ENCODE assay signal across 15 cellular contexts in the genomic region with DNA sequence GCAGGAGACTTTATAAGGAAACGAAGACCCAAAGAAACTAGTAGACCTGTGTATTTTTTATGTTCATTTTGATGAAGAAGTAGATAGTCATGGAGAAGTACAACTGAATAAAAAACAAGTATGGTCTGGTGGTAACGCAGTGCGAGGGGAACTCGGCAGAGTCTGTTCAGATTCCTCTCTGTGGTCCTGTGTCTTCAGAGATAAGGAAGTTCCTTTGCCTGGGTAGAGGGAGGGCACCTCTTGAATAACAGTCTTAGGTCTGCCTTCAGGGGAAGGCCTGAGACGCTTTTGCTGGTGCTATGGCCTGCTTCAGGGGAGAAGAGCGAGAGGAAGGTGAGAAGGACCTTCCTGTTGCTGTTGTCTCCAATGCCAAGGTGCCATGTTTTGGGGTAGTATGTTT. TPM values are rescaled to one million over a fixed set of nuclear protein-coding genes. Genes with fewer than 3 reads are reported as not detected.
DNase-seq lines count a peak whose midpoint lies in the region; ATAC-seq, FAIRE-seq and TF ChIP-seq lines count a peak whose summit lies in the region.
"Had no signal": no experiment of that assay in that cellular context is flagged by ENCODE, and none has a peak within 500 bp of the region (broad histone marks: within the 10 kb centered on the region; RNA-seq: fewer than 3 reads in every experiment).

No MANE protein-coding gene starts in this region.

- H3K27ac ChIP-seq in cingulate gyrus (ENCODE audit: low read depth, low read length), result peak overlapping the region; percentile 55
- H3K27ac ChIP-seq in colonic mucosa, result no peak overlapping the region
- H3K27ac ChIP-seq: BLaER1 treated with 17β-estradiol and CSF1 and Interleukin-3, amounts not matched to agents 10 nM and 100 nM; thoracic aorta; VCaP had no signal

- no peak for ATAC-seq in activated CD4-positive, alpha-beta T cell treated with anti-CD3 and anti-CD28 coated beads for 36 hours
- no peak for ATAC-seq in GM18870 (IDR thresholded peaks at IDR 0.05; ENCODE audit: unreplicated experiment)
- ATAC-seq in naive thymus-derived CD8-positive, alpha-beta T cell, result no peak

- H3K4me1 ChIP-seq in colonic mucosa, result no peaks in the 10 kb centered on the region

- no peaks in the 10 kb centered on the region for H3K9me3 ChIP-seq in colonic mucosa
- H3K9me3 ChIP-seq: thoracic aorta had no signal

- no peaks in the 10 kb centered on the region for H3K36me3 Mint-ChIP-seq in osteocyte (ENCODE audit: unreplicated experiment)
- H3K36me3 Mint-ChIP-seq in activated CD4-positive, alpha-beta T cell treated with anti-CD3 and anti-CD28 coated beads for 36 hours (ENCODE audit: low read depth), result no peaks in the 10 kb centered on the region
- peaks cover 0 to 3% (median 0%) of the 10 kb centered on the region in 3 donors for H3K36me3 Mint-ChIP-seq in naive thymus-derived CD8-positive, alpha-beta T cell

- TF ChIP-seq CTCF in osteocyte (IDR thresholded peaks at IDR 0.05), result no peak
- no peak for TF ChIP-seq CTCF in colonic mucosa (IDR thresholded peaks at IDR 0.05)

- peak; percentile 20 for FAIRE-seq in GM12891 (lab: Jason Lieb, UNC)
- FAIRE-seq: frontal cortex had no signal

- no peak for TF ChIP-seq POLR2A in GM12891 (IDR thresholded peaks at IDR 0.05; ENCODE audit: low read depth, low read length)

- no peaks in the 10 kb centered on the region for H3K36me3 ChIP-seq in colonic mucosa
- H3K36me3 ChIP-seq: BLaER1 treated with 17β-estradiol and CSF1 and Interleukin-3, amounts not matched to agents 10 nM and 100 nM; thoracic aorta had no signal

- H3K9ac ChIP-seq in colonic mucosa (ENCODE audit: low read depth in 2 of 2, low read length in 2 of 2), result no peak overlapping the region
- H3K9ac ChIP-seq: BLaER1 treated with 17β-estradiol and CSF1 and Interleukin-3, amounts not matched to agents 10 nM and 100 nM had no signal

- CTCF ChIA-PET in activated CD4-positive, alpha-beta T cell treated with anti-CD3 and anti-CD28 coated beads for 36 hours (lab: Charles Lee), result no interaction called here

- intact Hi-C loops in colonic mucosa (cut with DNase I), result no loop called here
- intact Hi-C loops in activated CD4-positive, alpha-beta T cell treated with anti-CD3 and anti-CD28 coated beads for 36 hours (cut with DNase I, micrococcal nuclease), result no loop called here

- H3K4me3 ChIP-seq in colonic mucosa, result no peak overlapping the region
- H3K4me3 ChIP-seq: BLaER1 treated with 17β-estradiol and CSF1 and Interleukin-3, amounts not matched to agents 10 nM and 100 nM; thoracic aorta had no signal

- peaks cover 6% of the 10 kb centered on the region for H3K9me3 Mint-ChIP-seq in osteocyte (ENCODE audit: unreplicated experiment)
- H3K9me3 Mint-ChIP-seq in activated CD4-positive, alpha-beta T cell treated with anti-CD3 and anti-CD28 coated beads for 36 hours (ENCODE audit: low read depth), result no peaks in the 10 kb centered on the region
- peaks cover 0 to 8% (median 0%) of the 10 kb centered on the region in 9 donors for H3K9me3 Mint-ChIP-seq in naive thymus-derived CD8-positive, alpha-beta T cell

- H3K4me1 Mint-ChIP-seq in osteocyte (ENCODE audit: unreplicated experiment), result peaks cover 33% of the 10 kb centered on the region
- no peaks in the 10 kb centered on the region for H3K4me1 Mint-ChIP-seq in activated CD4-positive, alpha-beta T cell treated with anti-CD3 and anti-CD28 coated beads for 36 hours
- H3K4me1 Mint-ChIP-seq in naive thymus-derived CD8-positive, alpha-beta T cell, result peaks cover 0 to 1% (median 0%) of the 10 kb centered on the region in 4 donors

- H3K27ac Mint-ChIP-seq in osteocyte (ENCODE audit: unreplicated experiment), result peak overlapping the region; percentile 70
- no peak overlapping the region for H3K27ac Mint-ChIP-seq in activated CD4-positive, alpha-beta T cell treated with anti-CD3 and anti-CD28 coated beads for 36 hours
- no peak overlapping the region for H3K27ac Mint-ChIP-seq in naive thymus-derived CD8-positive, alpha-beta T cell

- no peak overlapping the region for H3K4me3 Mint-ChIP-seq in osteocyte (ENCODE audit: unreplicated experiment)
- no peak overlapping the region for H3K4me3 Mint-ChIP-seq in activated CD4-positive, alpha-beta T cell treated with anti-CD3 and anti-CD28 coated beads for 36 hours
- H3K4me3 Mint-ChIP-seq in naive thymus-derived CD8-positive, alpha-beta T cell, result no peak overlapping the region

- no peak for DNase-seq in GM12891 (ENCODE audit: insufficient read length, low spot score)
- peak; percentile 45 for DNase-seq in MV-4-11 (lab: John Stamatoyannopoulos, UW)
- DNase-seq in osteocyte (ENCODE audit: extremely low spot score, unreplicated experiment), result no peak
- DNase-seq in colonic mucosa, result no peak
- DNase-seq in activated CD4-positive, alpha-beta T cell treated with anti-CD3 and anti-CD28 coated beads for 36 hours, result no peak
- no peak for DNase-seq in naive thymus-derived CD8-positive, alpha-beta T cell
- DNase-seq: activated gamma-delta T cell; NK-92 treated with Interleukin-12 subunit alpha and Interleukin-12 subunit beta, amount 100 ng/mL, for 24 hours; posterior cingulate gyrus had no signal

- POLR2A ChIA-PET in activated CD4-positive, alpha-beta T cell treated with anti-CD3 and anti-CD28 coated beads for 36 hours (lab: Charles Lee), result no interaction called here
- POLR2A ChIA-PET in naive thymus-derived CD8-positive, alpha-beta T cell (lab: Charles Lee), result no interaction called here

- no peaks in the 10 kb centered on the region for H3K27me3 Mint-ChIP-seq in osteocyte (ENCODE audit: unreplicated experiment)
- H3K27me3 Mint-ChIP-seq in activated CD4-positive, alpha-beta T cell treated with anti-CD3 and anti-CD28 coated beads for 36 hours, result peaks cover 2% of the 10 kb centered on the region
- H3K27me3 Mint-ChIP-seq in naive thymus-derived CD8-positive, alpha-beta T cell, result peaks cover 0 to 7% (median 2%) of the 10 kb centered on the region in 5 donors

- no peaks in the 10 kb centered on the region for H3K27me3 ChIP-seq in colonic mucosa
- H3K27me3 ChIP-seq: BLaER1 treated with 17β-estradiol and CSF1 and Interleukin-3, amounts not matched to agents 10 nM and 100 nM had no signal

TF ChIP-seq in GM12891, 5 proteins besides CTCF, POLR2A, EP300 and RAD21:
- TF ChIP-seq POU2F2 (IDR thresholded peaks at IDR 0.05; ENCODE audit: low read depth, low read length) (no peak), TAF1 (IDR thresholded peaks at IDR 0.05; ENCODE audit: low read depth, low read length) (no peak), SPI1 (IDR thresholded peaks at IDR 0.05; ENCODE audit: low read depth, low read length) (no peak), POLR2AphosphoS5 (IDR thresholded peaks at IDR 0.05; ENCODE audit: low read depth, low read length) (no peak), PAX5 (IDR thresholded peaks at IDR 0.05; ENCODE audit: insufficient read depth, low read length, severe bottlenecking) (no peak)

RNA-seq across cellular contexts. Expression of gene SLC46A3, which starts 25.9 kb away (rescaled TPM):
- polyA plus RNA-seq in GM12891 (2012; ENCODE audit: low read depth, missing spikeins), result 6.2 TPM
- total RNA-seq in osteocyte, result 13.1 and 13.2 TPM in 2 replicates
- total RNA-seq in colonic mucosa, result 10 to 100 TPM; 30.5 to 45.8 TPM
- 1 to 10 TPM; 2.8 to 3.2 TPM for total RNA-seq in activated CD4-positive, alpha-beta T cell treated with anti-CD3 and anti-CD28 coated beads for 36 hours
- total RNA-seq in naive thymus-derived CD8-positive, alpha-beta T cell, result 10 to 100 TPM; 21.7 to 22.3 TPM
- polyA plus RNA-seq in naive thymus-derived CD8-positive, alpha-beta T cell, result 10 to 100 TPM; 29.6 to 35.9 (median 34.8) TPM
